In genomic region chr14:104864267-104865068, GRCh38 we compare ENCODE assay signal across 8 cellular contexts. TPM values are rescaled to one million over a fixed set of nuclear protein-coding genes. Genes with fewer than 3 reads are reported as not detected.
DNase-seq lines count a peak whose midpoint lies in the region; ATAC-seq and TF ChIP-seq lines count a peak whose summit lies in the region.

No MANE protein-coding gene starts in this region.

- 1 to 3% methylated on average over 63 to 68 of the region's 68 CpGs for WGBS in lung, 2 donors
- WGBS in upper lobe of left lung, 2 donors = 1% methylated on average over 37 of the region's 68 CpGs; no CpG with 5 or more reads in 1 of the 2 donors

- H3K9me3 ChIP-seq in lung (ENCODE audit: control insufficient read depth in 2 of 2, insufficient read depth in 1 of 2, low read length in 1 of 2) (peaks cover 0 to 3% of the 10 kb centered on the region in 2 donors), upper lobe of left lung (no peaks in the 10 kb centered on the region)

- H3K27me3 ChIP-seq in lung (ENCODE audit: control insufficient read depth, insufficient read depth) (no peaks in the 10 kb centered on the region), upper lobe of left lung (peaks cover 0 to 12% (median 6%) of the 10 kb centered on the region in 4 donors)

- H3K36me3 Mint-ChIP-seq in chondrocyte (ENCODE audit: low read depth) = no peaks in the 10 kb centered on the region

- DNase-seq in NCI-H748 (lab: John Stamatoyannopoulos, UW; ENCODE audit: unreplicated experiment) = peak; percentile 84
- no peak for DNase-seq in chondrocyte (ENCODE audit: low spot score)
- peak; percentile 73 for DNase-seq in lung (ENCODE audit: low spot score)
- DNase-seq in upper lobe of left lung = peak; percentile 69 to 91
- no peak for DNase-seq in superior temporal gyrus (ENCODE audit: extremely low spot score)
- no peak for DNase-seq in SIG-M5 (lab: John Stamatoyannopoulos, UW)
- DNase-seq in DMS153 treated with DMSO at 0.1 percent for 48 hours (lab: John Stamatoyannopoulos, UW; ENCODE audit: unreplicated experiment) = no peak

- H3K27ac ChIP-seq in lung (ENCODE audit: low read depth in 1 of 2, low read length in 1 of 2) = peak overlapping the region in 1 of 2 donors; percentile 43
- peak overlapping the region; percentile 73 to 87 (median 81) for H3K27ac ChIP-seq in upper lobe of left lung

- no peak for TF ChIP-seq EP300 in upper lobe of left lung (IDR thresholded peaks at IDR 0.05)

- peaks cover 0 to 2% of the 10 kb centered on the region in 2 donors for H3K36me3 ChIP-seq in lung (ENCODE audit: control insufficient read depth in 2 of 2, insufficient read depth in 2 of 2, low read length in 2 of 2)
- H3K36me3 ChIP-seq in upper lobe of left lung = no peaks in the 10 kb centered on the region

- H3K4me1 Mint-ChIP-seq in chondrocyte (ENCODE audit: low read depth) = peaks cover 19% of the 10 kb centered on the region

- peak in 1 of 4 donors; percentile 24 for TF ChIP-seq POLR2A in upper lobe of left lung (IDR thresholded peaks at IDR 0.05)

- H3K9me3 Mint-ChIP-seq in chondrocyte (ENCODE audit: low read depth) = no peaks in the 10 kb centered on the region

- ATAC-seq in lung (ENCODE audit: insufficient read depth, low FRiP score) (peak; percentile 30), upper lobe of left lung (ENCODE audit: low FRiP score in 2 of 2) (peak; percentile 5 to 74)

- no peak overlapping the region for H3K27ac Mint-ChIP-seq in chondrocyte (ENCODE audit: unreplicated experiment)

- peaks cover 0 to 13% of the 10 kb centered on the region in 2 donors for H3K4me1 ChIP-seq in lung (ENCODE audit: control insufficient read depth in 2 of 2, insufficient read depth in 2 of 2, low read length in 2 of 2)
- H3K4me1 ChIP-seq in upper lobe of left lung = peaks cover 16 to 38% (median 26%) of the 10 kb centered on the region in 4 donors

- no peaks in the 10 kb centered on the region for H3K27me3 Mint-ChIP-seq in chondrocyte (ENCODE audit: low read depth)

- no peak for TF ChIP-seq CTCF in chondrocyte (IDR thresholded peaks at IDR 0.05)
- TF ChIP-seq CTCF in lung (IDR thresholded peaks at IDR 0.05; ENCODE audit: control extremely low read depth, extremely low read depth) = no peak
- TF ChIP-seq CTCF in upper lobe of left lung (IDR thresholded peaks at IDR 0.05) = no peak

- H3K4me3 ChIP-seq in GM08714 (ENCODE audit: low read length) (peak overlapping the region; percentile 5; the same call in 1 of the 2 replicates), lung (peak overlapping the region; percentile 12), upper lobe of left lung (peak overlapping the region; percentile 36 to 80 (median 78))

- peak overlapping the region; percentile 67 for H3K4me3 Mint-ChIP-seq in chondrocyte (ENCODE audit: unreplicated experiment)

RNA-seq across cellular contexts. Expression of gene CEP170B, which starts 0.6 kb away (rescaled TPM):
- 31.7 to 39.6 TPM (median 39.2 TPM) in 3 replicates for total RNA-seq in chondrocyte
- 10 to 100 TPM; 12.1 to 50.3 TPM for total RNA-seq in lung
- polyA plus RNA-seq in lung = 10 to 100 TPM; 12.7 to 17.6 TPM
- 10 to 100 TPM; 24.2 to 57.8 (median 35.6) TPM for total RNA-seq in upper lobe of left lung

Comparison
In these comparisons a context has a peak if more than half of its experiments do, and no peak if none do; other contexts are left out.
1. H3K4me3 ChIP-seq: peak in every context shown above with its lines; median percentile 78 in upper lobe of left lung; 12 in lung; 5 in GM08714.
2. DNase-seq: peak in NCI-H748 (single experiment), lung (single experiment) and upper lobe of left lung (2 of 2); none in chondrocyte (single experiment), superior temporal gyrus (single experiment), SIG-M5 (single experiment) and DMS153 treated with DMSO at 0.1 percent for 48 hours (single experiment).